Comparison of ENCODE assay signal across 15 cellular contexts in the genomic region with DNA sequence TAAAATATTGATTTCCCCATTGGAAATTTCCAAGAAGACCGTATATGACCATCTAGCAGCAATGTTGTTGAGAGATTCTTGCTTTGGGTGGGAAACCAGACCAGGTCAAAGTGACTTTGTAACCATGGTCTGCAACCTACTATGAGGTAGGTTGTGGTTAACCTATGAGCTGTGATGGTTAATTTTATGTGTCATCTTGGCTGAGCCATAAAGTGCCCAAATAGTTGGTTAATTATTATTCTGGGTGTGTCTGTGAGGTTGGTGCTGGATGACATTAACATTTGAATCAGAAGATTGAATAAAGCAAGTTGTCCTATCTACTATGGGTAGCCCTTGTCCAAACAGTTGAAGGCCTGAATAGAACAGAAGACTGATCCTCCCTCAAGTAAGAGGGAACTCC. TPM values are rescaled to one million over a fixed set of nuclear protein-coding genes. Genes with fewer than 3 reads are reported as not detected.
A peak's percentile ranks its signal among the peaks of the same experiment; 100 is the strongest.
DNase-seq lines count a peak whose midpoint lies in the region; ATAC-seq and TF ChIP-seq lines count a peak whose summit lies in the region.
"Had no signal": no experiment of that assay in that cellular context is flagged by ENCODE, and none has a peak within 500 bp of the region (broad histone marks: within the 10 kb centered on the region; RNA-seq: fewer than 3 reads in every experiment).

No MANE protein-coding gene starts in this region.

- H3K4me3 ChIP-seq in astrocyte of the spinal cord (ENCODE audit: low read depth, low read length): no peak overlapping the region
- H3K4me3 ChIP-seq: lung, ovary had no signal

- POLR2A ChIA-PET in activated CD4-positive, alpha-beta T cell treated with anti-CD3 and anti-CD28 coated beads for 36 hours (lab: Charles Lee): no interaction called here
- POLR2A ChIA-PET in HEK293T (lab: Yijun Ruan, JAX): interaction anchor here (1.4 kb wide), 1 partner anchor 18 kb away, joined by 6 read pairs; a partner anchor contains a TSS

- TF ChIP-seq CTCF in astrocyte of the spinal cord (IDR thresholded peaks at IDR 0.05; ENCODE audit: low read depth, low read length): no peak

- H3K27me3 Mint-ChIP-seq in activated CD4-positive, alpha-beta T cell treated with anti-CD3 and anti-CD28 coated beads for 36 hours: peaks cover 10% of the 10 kb centered on the region
- H3K27me3 Mint-ChIP-seq in stimulated activated naive CD8-positive, alpha-beta T cell treated with anti-CD3 and anti-CD28 coated beads, Interleukin-15, Interleukin-2, amounts not matched to agents 100 ng/mL and 50 ng/mL, for 24 hours: peaks cover 14% of the 10 kb centered on the region

- peak; percentile 14 for ATAC-seq in activated CD4-positive, alpha-beta T cell treated with anti-CD3 and anti-CD28 coated beads for 36 hours
- ATAC-seq in HG03159 (IDR thresholded peaks at IDR 0.05; ENCODE audit: unreplicated experiment) (peak; percentile 65), GM21737 (IDR thresholded peaks at IDR 0.05; ENCODE audit: unreplicated experiment) (no peak)

- peaks cover 50% of the 10 kb centered on the region for H3K4me1 Mint-ChIP-seq in activated CD4-positive, alpha-beta T cell treated with anti-CD3 and anti-CD28 coated beads for 36 hours
- peaks cover 55% of the 10 kb centered on the region for H3K4me1 Mint-ChIP-seq in stimulated activated naive CD8-positive, alpha-beta T cell treated with anti-CD3 and anti-CD28 coated beads, Interleukin-15, Interleukin-2, amounts not matched to agents 100 ng/mL and 50 ng/mL, for 24 hours (ENCODE audit: low read depth)

- intact Hi-C loops in activated CD4-positive, alpha-beta T cell treated with anti-CD3 and anti-CD28 coated beads for 36 hours (cut with DNase I, micrococcal nuclease): no loop called here

- H3K27ac Mint-ChIP-seq in activated CD4-positive, alpha-beta T cell treated with anti-CD3 and anti-CD28 coated beads for 36 hours: no peak overlapping the region
- H3K27ac Mint-ChIP-seq in stimulated activated naive CD8-positive, alpha-beta T cell treated with anti-CD3 and anti-CD28 coated beads, Interleukin-15, Interleukin-2, amounts not matched to agents 100 ng/mL and 50 ng/mL, for 24 hours: peak overlapping the region; percentile 62

- H3K36me3 Mint-ChIP-seq in activated CD4-positive, alpha-beta T cell treated with anti-CD3 and anti-CD28 coated beads for 36 hours (ENCODE audit: low read depth): no peaks in the 10 kb centered on the region
- no peaks in the 10 kb centered on the region for H3K36me3 Mint-ChIP-seq in stimulated activated naive CD8-positive, alpha-beta T cell treated with anti-CD3 and anti-CD28 coated beads, Interleukin-15, Interleukin-2, amounts not matched to agents 100 ng/mL and 50 ng/mL, for 24 hours (ENCODE audit: low read depth)

- no peak overlapping the region for H3K4me3 Mint-ChIP-seq in activated CD4-positive, alpha-beta T cell treated with anti-CD3 and anti-CD28 coated beads for 36 hours
- peak overlapping the region; percentile 25 for H3K4me3 Mint-ChIP-seq in stimulated activated naive CD8-positive, alpha-beta T cell treated with anti-CD3 and anti-CD28 coated beads, Interleukin-15, Interleukin-2, amounts not matched to agents 100 ng/mL and 50 ng/mL, for 24 hours

- peaks cover 6% of the 10 kb centered on the region for H3K9me3 Mint-ChIP-seq in activated CD4-positive, alpha-beta T cell treated with anti-CD3 and anti-CD28 coated beads for 36 hours (ENCODE audit: low read depth)
- no peaks in the 10 kb centered on the region for H3K9me3 Mint-ChIP-seq in stimulated activated naive CD8-positive, alpha-beta T cell treated with anti-CD3 and anti-CD28 coated beads, Interleukin-15, Interleukin-2, amounts not matched to agents 100 ng/mL and 50 ng/mL, for 24 hours

- no peak for DNase-seq in activated CD4-positive, alpha-beta T cell treated with anti-CD3 and anti-CD28 coated beads for 36 hours
- DNase-seq in activated CD4-positive, alpha-beta T cell treated with anti-CD3 and anti-CD28 coated beads for 48 hours: no peak
- DNase-seq in astrocyte of the spinal cord (ENCODE audit: low read depth, low spot score) (peak; percentile 31), ecto neural progenitor cell (ENCODE audit: low spot score) (no peak), HEK293T (ENCODE audit: extremely low spot score) (no peak)
- DNase-seq: amygdala; effector CD8-positive, alpha-beta T cell; hippocampal formation; ovary; stimulated activated CD4-positive, alpha-beta T cell treated with anti-CD3 and anti-CD28 coated beads, Interleukin-2, amount 100 ng/mL, for 24 hours; T1000 had no signal

- CTCF ChIA-PET in activated CD4-positive, alpha-beta T cell treated with anti-CD3 and anti-CD28 coated beads for 36 hours (lab: Charles Lee): interaction anchor here (1.0 to 1.6 kb wide), 7 partner anchors 8 to 141 kb away, joined by 3 to 5 read pairs (median 3); a partner anchor contains a TSS
- CTCF ChIA-PET in HEK293T (lab: Yijun Ruan, JAX): no interaction called here

- in situ Hi-C loops in astrocyte of the spinal cord (cut with HindIII; ENCODE audit: low sequenced_read_pairs): no loop called here

TF ChIP-seq in HEK293T, 16 proteins besides CTCF, POLR2A, EP300 and RAD21:
- TF ChIP-seq HDGF (IDR thresholded peaks at IDR 0.05; ENCODE audit: borderline replicate concordance) (no peak), SP1 (IDR thresholded peaks at IDR 0.05) (no peak), ARNT (IDR thresholded peaks at IDR 0.05) (no peak), LEF1 (IDR thresholded peaks at IDR 0.05; ENCODE audit: borderline replicate concordance) (no peak), FOXK2 (IDR thresholded peaks at IDR 0.05) (no peak)

RNA-seq across cellular contexts. Expression of a gene that starts 18.3 kb away (rescaled TPM):
- 10 to 100 TPM; 30.7 to 33.7 TPM for total RNA-seq in activated CD4-positive, alpha-beta T cell treated with anti-CD3 and anti-CD28 coated beads for 36 hours

RNA-seq across cellular contexts. Expression of a gene that starts 38.9 kb away (rescaled TPM):
- total RNA-seq in activated CD4-positive, alpha-beta T cell treated with anti-CD3 and anti-CD28 coated beads for 36 hours: 10 to 100 TPM in 1 of 2 experiments, 1 to 10 TPM in 1; 9.8 to 13.5 TPM
